Comparison of ENCODE assay signal across 28 cellular contexts in genomic region chr19:1674293-1674679, GRCh38.
"Had no signal": no experiment of that assay in that cellular context is flagged by ENCODE, and none has a peak within 500 bp of the region (broad histone marks: within the 10 kb centered on the region; RNA-seq: fewer than 3 reads in every experiment).

No MANE protein-coding gene starts in this region.

- H3K4me3 Mint-ChIP-seq: activated CD4-positive, alpha-beta memory T cell treated with anti-CD3 and anti-CD28 coated beads for 36 hours; activated naive CD4-positive, alpha-beta T cell treated with anti-CD3 and anti-CD28 coated beads, Interleukin-2, amount 10 ng/mL, durations not matched to agents 7 days and 5 days; activated naive CD8-positive, alpha-beta T cell treated with anti-CD3 and anti-CD28 coated beads, Interleukin-2, amount 10 ng/mL, durations not matched to agents 7 days and 5 days; activated T-cell treated with anti-CD3 and anti-CD28 coated beads, Interleukin-2, amount 50 U/mL, for 24 hours; nephron had no signal

- DNase-seq: activated CD4-positive, alpha-beta memory T cell treated with anti-CD3 and anti-CD28 coated beads for 36 hours; activated CD4-positive, alpha-beta T cell treated with anti-CD3 and anti-CD28 coated beads for 48 hours; activated CD8-positive, alpha-beta memory T cell treated with anti-CD3 and anti-CD28 coated beads, Interleukin-2, amount 50 U/mL, for 48 hours; activated gamma-delta T cell; activated naive CD4-positive, alpha-beta T cell treated with anti-CD3 and anti-CD28 coated beads, Interleukin-2, amount 10 ng/mL, durations not matched to agents 7 days and 5 days; activated naive CD8-positive, alpha-beta T cell treated with anti-CD3 and anti-CD28 coated beads, Interleukin-2, amount 10 ng/mL, durations not matched to agents 7 days and 5 days; activated T-cell treated with anti-CD3 and anti-CD28 coated beads, Interleukin-2, amount 50 U/mL, for 24 hours; brain microvascular endothelial cell; dorsolateral prefrontal cortex; effector memory CD4-positive, alpha-beta T cell; heart right ventricle; left ventricle myocardium superior; psoas muscle; sigmoid colon; small intestine; stimulated activated CD4-positive, alpha-beta T cell treated with anti-CD3 and anti-CD28 coated beads, Interleukin-15, amount 100 ng/mL, for 24 hours; stimulated activated CD4-positive, alpha-beta T cell treated with anti-CD3 and anti-CD28 coated beads, Interleukin-2, amount 100 ng/mL, for 24 hours; stimulated activated naive CD4-positive, alpha-beta T cell treated with Interleukin-2 at 50 U/mL for 16 hours; T-helper 17 cell; T1000; testis; transverse colon; WERI-Rb-1 had no signal

- H3K27ac ChIP-seq: ascending aorta, brain microvascular endothelial cell, coronary artery, dorsolateral prefrontal cortex, heart right ventricle, pancreas, psoas muscle, sigmoid colon, testis, transverse colon, WERI-Rb-1 had no signal

- H3K27me3 ChIP-seq: testis had no signal

- H3K4me3 ChIP-seq: ascending aorta, coronary artery, dorsolateral prefrontal cortex, heart right ventricle, pancreas, psoas muscle, sigmoid colon, testis, transverse colon had no signal

- H3K9me3 Mint-ChIP-seq: activated CD4-positive, alpha-beta memory T cell treated with anti-CD3 and anti-CD28 coated beads for 36 hours; activated naive CD4-positive, alpha-beta T cell treated with anti-CD3 and anti-CD28 coated beads, Interleukin-2, amount 10 ng/mL, durations not matched to agents 7 days and 5 days; activated naive CD8-positive, alpha-beta T cell treated with anti-CD3 and anti-CD28 coated beads, Interleukin-2, amount 10 ng/mL, durations not matched to agents 7 days and 5 days; activated T-cell treated with anti-CD3 and anti-CD28 coated beads, Interleukin-2, amount 50 U/mL, for 24 hours; nephron had no signal

- H3K9me3 ChIP-seq: ascending aorta, heart right ventricle, pancreas, psoas muscle, sigmoid colon, testis, transverse colon had no signal

- H3K36me3 Mint-ChIP-seq: activated CD4-positive, alpha-beta memory T cell treated with anti-CD3 and anti-CD28 coated beads for 36 hours; activated naive CD4-positive, alpha-beta T cell treated with anti-CD3 and anti-CD28 coated beads, Interleukin-2, amount 10 ng/mL, durations not matched to agents 7 days and 5 days; activated naive CD8-positive, alpha-beta T cell treated with anti-CD3 and anti-CD28 coated beads, Interleukin-2, amount 10 ng/mL, durations not matched to agents 7 days and 5 days had no signal

- H3K36me3 ChIP-seq: ascending aorta, brain microvascular endothelial cell, heart right ventricle, pancreas, sigmoid colon, transverse colon, WERI-Rb-1 had no signal

- H3K4me1 Mint-ChIP-seq: nephron had no signal

- ATAC-seq: activated CD4-positive, CD25-positive, alpha-beta regulatory T cell treated with anti-CD3 and anti-CD28 coated beads, Interleukin-2, amount 50 U/mL, for 24 hours; left ventricle myocardium superior; psoas muscle; T-helper 17 cell had no signal

- H3K27ac Mint-ChIP-seq: activated naive CD4-positive, alpha-beta T cell treated with anti-CD3 and anti-CD28 coated beads, Interleukin-2, amount 10 ng/mL, durations not matched to agents 7 days and 5 days; activated naive CD8-positive, alpha-beta T cell treated with anti-CD3 and anti-CD28 coated beads, Interleukin-2, amount 10 ng/mL, durations not matched to agents 7 days and 5 days; activated T-cell treated with anti-CD3 and anti-CD28 coated beads, Interleukin-2, amount 50 U/mL, for 24 hours; nephron; T-helper 17 cell had no signal
